In genomic region chr12:29232086-29232485, GRCh38 we compare ENCODE assay signal across 38 cellular contexts.
"Had no signal": no experiment of that assay in that cellular context is flagged by ENCODE, and none has a peak within 500 bp of the region (broad histone marks: within the 10 kb centered on the region; RNA-seq: fewer than 3 reads in every experiment).

No MANE protein-coding gene starts in this region.

- H3K4me1 Mint-ChIP-seq: activated naive CD4-positive, alpha-beta T cell treated with anti-CD3 and anti-CD28 coated beads, Interleukin-2, amount 10 ng/mL, durations not matched to agents 7 days and 5 days; activated naive CD4-positive, alpha-beta T cell treated with anti-CD3 and anti-CD28 coated beads, Interleukin-2, amount 50 U/mL, for 24 hours; activated naive CD8-positive, alpha-beta T cell treated with anti-CD3 and anti-CD28 coated beads for 36 hours; activated naive CD8-positive, alpha-beta T cell treated with anti-CD3 and anti-CD28 coated beads, Interleukin-2, amount 10 ng/mL, durations not matched to agents 7 days and 5 days; activated naive CD8-positive, alpha-beta T cell treated with anti-CD3 and anti-CD28 coated beads, Interleukin-2, amount 50 U/mL, for 24 hours; activated T-helper 17 cell treated with anti-CD3 and anti-CD28 coated beads, Interleukin-2, amount 50 U/mL, for 72 hours; brain; central memory CD8-positive, alpha-beta T cell had no signal

- H3K27me3 ChIP-seq: adrenal gland, ascending aorta, body of pancreas, brain microvascular endothelial cell, breast epithelium, cardiac muscle cell had no signal

- H3K9me3 Mint-ChIP-seq: activated naive CD4-positive, alpha-beta T cell treated with anti-CD3 and anti-CD28 coated beads for 36 hours; activated naive CD4-positive, alpha-beta T cell treated with anti-CD3 and anti-CD28 coated beads, Interleukin-2, amount 10 ng/mL, durations not matched to agents 7 days and 5 days; activated naive CD4-positive, alpha-beta T cell treated with anti-CD3 and anti-CD28 coated beads, Interleukin-2, amount 50 U/mL, for 24 hours; activated naive CD4-positive, alpha-beta T cell treated with anti-CD3 and anti-CD28 coated beads, Interleukin-2, amount 50 U/mL, for 72 hours; activated naive CD8-positive, alpha-beta T cell treated with anti-CD3 and anti-CD28 coated beads for 36 hours; activated naive CD8-positive, alpha-beta T cell treated with anti-CD3 and anti-CD28 coated beads, Interleukin-2, amount 10 ng/mL, durations not matched to agents 7 days and 5 days; activated naive CD8-positive, alpha-beta T cell treated with anti-CD3 and anti-CD28 coated beads, Interleukin-2, amount 50 U/mL, for 24 hours; activated T-cell treated with anti-CD3 and anti-CD28 coated beads, Interleukin-2, amount 50 U/mL, for 24 hours; activated T-cell treated with anti-CD3 and anti-CD28 coated beads, Interleukin-2, amount 50 U/mL, for 4 hours; activated T-cell treated with anti-CD3 and anti-CD28 coated beads, Interleukin-2, amount 50 U/mL, for 72 hours; activated T-helper 1 cell treated with anti-CD3 and anti-CD28 coated beads, Interleukin-12 subunit alpha, Interleukin-12 subunit beta, Interleukin-2, Interleukin-4 antibody, amounts not matched to agents 30 ng/mL and 10 ng/mL and 1 ng/mL, durations not matched to agents 14 hours and 24 hours and 36 hours; activated T-helper 17 cell treated with anti-CD3 and anti-CD28 coated beads, Interleukin-2, amount 50 U/mL, for 72 hours; activated T-helper 2 cell treated with anti-CD3 and anti-CD28 coated beads, Interferon-gamma antibody, Interleukin-2, Interleukin-4, amounts not matched to agents 10 μg/mL and 5 μg/mL and 100 μg/mL, durations not matched to agents 14 hours and 24 hours and 36 hours; brain; central memory CD8-positive, alpha-beta T cell had no signal

- H3K27ac Mint-ChIP-seq: activated naive CD4-positive, alpha-beta T cell treated with anti-CD3 and anti-CD28 coated beads for 36 hours; activated naive CD4-positive, alpha-beta T cell treated with anti-CD3 and anti-CD28 coated beads, Interleukin-2, amount 10 ng/mL, durations not matched to agents 7 days and 5 days; activated naive CD4-positive, alpha-beta T cell treated with anti-CD3 and anti-CD28 coated beads, Interleukin-2, amount 50 U/mL, for 24 hours; activated naive CD4-positive, alpha-beta T cell treated with anti-CD3 and anti-CD28 coated beads, Interleukin-2, amount 50 U/mL, for 72 hours; activated naive CD8-positive, alpha-beta T cell; activated naive CD8-positive, alpha-beta T cell treated with anti-CD3 and anti-CD28 coated beads for 36 hours; activated naive CD8-positive, alpha-beta T cell treated with anti-CD3 and anti-CD28 coated beads, Interleukin-2, amount 10 ng/mL, durations not matched to agents 7 days and 5 days; activated naive CD8-positive, alpha-beta T cell treated with anti-CD3 and anti-CD28 coated beads, Interleukin-2, amount 50 U/mL, for 24 hours; activated T-cell treated with anti-CD3 and anti-CD28 coated beads, Interleukin-2, amount 50 U/mL, for 24 hours; activated T-cell treated with anti-CD3 and anti-CD28 coated beads, Interleukin-2, amount 50 U/mL, for 72 hours; activated T-helper 1 cell treated with anti-CD3 and anti-CD28 coated beads, Interleukin-12 subunit alpha, Interleukin-12 subunit beta, Interleukin-2, Interleukin-4 antibody, amounts not matched to agents 30 ng/mL and 10 ng/mL and 1 ng/mL, durations not matched to agents 14 hours and 24 hours and 36 hours; activated T-helper 17 cell treated with anti-CD3 and anti-CD28 coated beads, Interleukin-2, amount 50 U/mL, for 72 hours; activated T-helper 2 cell treated with anti-CD3 and anti-CD28 coated beads, Interferon-gamma antibody, Interleukin-2, Interleukin-4, amounts not matched to agents 10 μg/mL and 5 μg/mL and 100 μg/mL, durations not matched to agents 14 hours and 24 hours and 36 hours; brain had no signal

- H3K27me3 Mint-ChIP-seq: activated naive CD4-positive, alpha-beta T cell treated with anti-CD3 and anti-CD28 coated beads, Interleukin-2, amount 10 ng/mL, durations not matched to agents 7 days and 5 days; activated naive CD4-positive, alpha-beta T cell treated with anti-CD3 and anti-CD28 coated beads, Interleukin-2, amount 50 U/mL, for 24 hours; activated naive CD8-positive, alpha-beta T cell; activated naive CD8-positive, alpha-beta T cell treated with anti-CD3 and anti-CD28 coated beads for 36 hours; activated naive CD8-positive, alpha-beta T cell treated with anti-CD3 and anti-CD28 coated beads, Interleukin-2, amount 10 ng/mL, durations not matched to agents 7 days and 5 days; activated naive CD8-positive, alpha-beta T cell treated with anti-CD3 and anti-CD28 coated beads, Interleukin-2, amount 50 U/mL, for 24 hours; activated T-cell treated with anti-CD3 and anti-CD28 coated beads, Interleukin-2, amount 50 U/mL, for 24 hours; activated T-helper 17 cell treated with anti-CD3 and anti-CD28 coated beads, Interleukin-2, amount 50 U/mL, for 72 hours; brain; central memory CD8-positive, alpha-beta T cell had no signal

- H3K4me3 ChIP-seq: adrenal gland, ascending aorta, body of pancreas, breast epithelium, cardiac muscle cell had no signal

- H3K4me3 Mint-ChIP-seq: activated naive CD4-positive, alpha-beta T cell treated with anti-CD3 and anti-CD28 coated beads for 36 hours; activated naive CD4-positive, alpha-beta T cell treated with anti-CD3 and anti-CD28 coated beads, Interleukin-2, amount 10 ng/mL, durations not matched to agents 7 days and 5 days; activated naive CD4-positive, alpha-beta T cell treated with anti-CD3 and anti-CD28 coated beads, Interleukin-2, amount 50 U/mL, for 24 hours; activated naive CD8-positive, alpha-beta T cell; activated naive CD8-positive, alpha-beta T cell treated with anti-CD3 and anti-CD28 coated beads for 36 hours; activated naive CD8-positive, alpha-beta T cell treated with anti-CD3 and anti-CD28 coated beads, Interleukin-2, amount 10 ng/mL, durations not matched to agents 7 days and 5 days; activated naive CD8-positive, alpha-beta T cell treated with anti-CD3 and anti-CD28 coated beads, Interleukin-2, amount 50 U/mL, for 24 hours; activated T-cell treated with anti-CD3 and anti-CD28 coated beads, Interleukin-2, amount 50 U/mL, for 24 hours; activated T-cell treated with anti-CD3 and anti-CD28 coated beads, Interleukin-2, amount 50 U/mL, for 4 hours; activated T-cell treated with anti-CD3 and anti-CD28 coated beads, Interleukin-2, amount 50 U/mL, for 72 hours; activated T-helper 1 cell treated with anti-CD3 and anti-CD28 coated beads, Interleukin-12 subunit alpha, Interleukin-12 subunit beta, Interleukin-2, Interleukin-4 antibody, amounts not matched to agents 30 ng/mL and 10 ng/mL and 1 ng/mL, durations not matched to agents 14 hours and 24 hours and 36 hours; activated T-helper 17 cell treated with anti-CD3 and anti-CD28 coated beads, Interleukin-2, amount 50 U/mL, for 72 hours; brain; central memory CD8-positive, alpha-beta T cell had no signal

- ATAC-seq: activated naive CD4-positive, alpha-beta T cell treated with anti-CD3 and anti-CD28 coated beads, Interleukin-2, amount 50 U/mL, for 72 hours; activated naive CD8-positive, alpha-beta T cell treated with anti-CD3 and anti-CD28 coated beads, Interleukin-2, amount 50 U/mL, for 24 hours; activated T-cell treated with anti-CD3 and anti-CD28 coated beads, Interleukin-2, amount 50 U/mL, for 4 hours; activated T-cell treated with anti-CD3 and anti-CD28 coated beads, Interleukin-2, amount 50 U/mL, for 72 hours; activated T-helper 17 cell treated with anti-CD3 and anti-CD28 coated beads, Interleukin-2, amount 50 U/mL, for 72 hours; body of pancreas had no signal

- H3K36me3 ChIP-seq: adrenal gland, ascending aorta, brain microvascular endothelial cell, breast epithelium, cardiac muscle cell had no signal

- DNase-seq: activated effector memory CD4-positive, alpha-beta T cell treated with anti-CD3 and anti-CD28 coated beads, Interleukin-2, amount 50 U/mL, for 16 hours; activated effector memory CD4-positive, alpha-beta T cell treated with Interleukin-2 at 50 U/mL for 16 hours; activated gamma-delta T cell; activated gamma-delta T cell treated with Interleukin-2 at 50 U/mL for 16 hours; activated naive CD4-positive, alpha-beta T cell; activated naive CD4-positive, alpha-beta T cell treated with anti-CD3 and anti-CD28 coated beads for 36 hours; activated naive CD4-positive, alpha-beta T cell treated with anti-CD3 and anti-CD28 coated beads, Interleukin-2, amount 10 ng/mL, durations not matched to agents 7 days and 5 days; activated naive CD4-positive, alpha-beta T cell treated with anti-CD3 and anti-CD28 coated beads, Interleukin-2, amount 50 U/mL, for 16 hours; activated naive CD4-positive, alpha-beta T cell treated with Interleukin-2 at 50 U/mL for 16 hours; activated naive CD8-positive, alpha-beta T cell treated with anti-CD3 and anti-CD28 coated beads for 36 hours; activated naive CD8-positive, alpha-beta T cell treated with anti-CD3 and anti-CD28 coated beads, Interleukin-2, amount 10 ng/mL, durations not matched to agents 7 days and 5 days; activated naive CD8-positive, alpha-beta T cell treated with anti-CD3 and anti-CD28 coated beads, Interleukin-2, amount 50 U/mL, for 24 hours; activated T-cell treated with anti-CD3 and anti-CD28 coated beads, Interleukin-2, amount 50 U/mL, for 1 hour; activated T-cell treated with anti-CD3 and anti-CD28 coated beads, Interleukin-2, amount 50 U/mL, for 24 hours; activated T-cell treated with anti-CD3 and anti-CD28 coated beads, Interleukin-2, amount 50 U/mL, for 4 hours; activated T-cell treated with anti-CD3 and anti-CD28 coated beads, Interleukin-2, amount 50 U/mL, for 48 hours; activated T-cell treated with anti-CD3 and anti-CD28 coated beads, Interleukin-2, amount 50 U/mL, for 72 hours; adrenal gland; amniotic stem cell; amygdala; anterior cingulate cortex; aorta; body of pancreas; brain microvascular endothelial cell; caudate nucleus; central memory CD4-positive, alpha-beta T cell; cerebellar nuclear complex had no signal

- H3K9me3 ChIP-seq: adrenal gland, ascending aorta, body of pancreas, breast epithelium had no signal

- H3K36me3 Mint-ChIP-seq: activated naive CD4-positive, alpha-beta T cell treated with anti-CD3 and anti-CD28 coated beads, Interleukin-2, amount 10 ng/mL, durations not matched to agents 7 days and 5 days; activated naive CD4-positive, alpha-beta T cell treated with anti-CD3 and anti-CD28 coated beads, Interleukin-2, amount 50 U/mL, for 24 hours; activated naive CD4-positive, alpha-beta T cell treated with anti-CD3 and anti-CD28 coated beads, Interleukin-2, amount 50 U/mL, for 72 hours; activated naive CD8-positive, alpha-beta T cell; activated naive CD8-positive, alpha-beta T cell treated with anti-CD3 and anti-CD28 coated beads for 36 hours; activated naive CD8-positive, alpha-beta T cell treated with anti-CD3 and anti-CD28 coated beads, Interleukin-2, amount 10 ng/mL, durations not matched to agents 7 days and 5 days; brain had no signal

- H3K4me1 ChIP-seq: adrenal gland, ascending aorta, body of pancreas, breast epithelium had no signal

- H3K27ac ChIP-seq: adrenal gland, ascending aorta, body of pancreas, brain microvascular endothelial cell, breast epithelium, cardiac muscle cell had no signal
